14 cellular contexts compared by ENCODE assay signal in the genomic region with DNA sequence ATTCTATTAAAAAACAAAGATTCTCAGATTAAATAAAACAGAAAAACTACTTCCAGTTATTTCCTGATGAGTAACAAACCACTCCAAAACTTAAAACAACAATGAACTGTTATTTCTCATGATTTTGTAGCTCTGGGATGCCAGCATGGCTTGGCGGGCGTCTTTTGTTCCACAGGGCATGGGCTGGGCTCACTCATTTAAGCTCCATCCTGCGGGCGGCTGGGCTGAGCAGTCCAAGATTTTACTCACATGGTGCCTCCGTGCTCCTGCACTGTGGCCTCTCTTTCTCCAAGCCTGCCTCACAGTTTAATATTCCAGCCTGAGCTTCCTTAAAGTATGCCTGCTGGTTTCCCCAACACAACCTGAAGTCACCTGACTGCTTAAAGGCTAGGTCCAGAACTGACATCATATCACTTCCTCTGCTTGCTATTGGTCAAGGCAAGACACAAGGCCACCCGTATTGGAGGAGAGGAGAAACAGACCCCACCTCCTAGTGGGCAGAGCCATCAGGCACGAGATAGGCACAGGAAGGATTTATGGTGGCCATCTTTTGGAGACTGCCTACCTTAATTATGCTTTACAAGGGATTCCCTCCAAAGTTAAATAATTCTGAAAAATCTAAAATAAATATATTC. TPM values are rescaled to one million over a fixed set of nuclear protein-coding genes. Genes with fewer than 3 reads are reported as not detected.
DNase-seq lines count a peak whose midpoint lies in the region; ATAC-seq and TF ChIP-seq lines count a peak whose summit lies in the region.
"Had no signal": no experiment of that assay in that cellular context is flagged by ENCODE, and none has a peak within 500 bp of the region (broad histone marks: within the 10 kb centered on the region; RNA-seq: fewer than 3 reads in every experiment).

No MANE protein-coding gene starts in this region.

- BruUV-seq in OCI-LY7 (replicated peaks; lab: Mats Ljungman, UMichigan), result no TSS peak

- H3K36me3 ChIP-seq in BE2C (no peaks in the 10 kb centered on the region), OCI-LY7 (ENCODE audit: insufficient read depth, low read length) (no peaks in the 10 kb centered on the region)
- H3K36me3 ChIP-seq: BLaER1 treated with 17β-estradiol and CSF1 and Interleukin-3, amounts not matched to agents 10 nM and 100 nM; brain microvascular endothelial cell had no signal

- TF ChIP-seq CTCF in BE2C (IDR thresholded peaks at IDR 0.05; ENCODE audit: low read depth, low read length), result no peak
- TF ChIP-seq CTCF in OCI-LY7 (conservative IDR thresholded peaks at IDR 0.05; ENCODE audit: low read length), result no peak
- TF ChIP-seq CTCF in epithelial cell of esophagus (IDR thresholded peaks at IDR 0.05; ENCODE audit: insufficient read depth, low read depth, low read length, missing control alignments), result no peak

- H3K4me1 ChIP-seq in BE2C, result no peaks in the 10 kb centered on the region
- no peaks in the 10 kb centered on the region for H3K4me1 ChIP-seq in OCI-LY7 (ENCODE audit: insufficient read depth, low read length, poor library complexity, severe bottlenecking)
- H3K4me1 ChIP-seq: BLaER1 treated with 17β-estradiol and CSF1 and Interleukin-3, amounts not matched to agents 10 nM and 100 nM had no signal

- intact Hi-C loops in OCI-LY7 (cut with micrococcal nuclease; ENCODE audit: unreplicated experiment), result no loop called here
- intact Hi-C loops in left colon (cut with DNase I, micrococcal nuclease), result no loop called here

- no peaks in the 10 kb centered on the region for H3K27me3 ChIP-seq in BE2C
- H3K27me3 ChIP-seq: BLaER1 treated with 17β-estradiol and CSF1 and Interleukin-3, amounts not matched to agents 10 nM and 100 nM; brain microvascular endothelial cell had no signal

- CTCF ChIA-PET in OCI-LY7 (lab: Charles Lee; ENCODE audit: unreplicated experiment), result no interaction called here

- DNase-seq in BE2C, result peak; percentile 55
- DNase-seq in GM19238 (ENCODE audit: insufficient read length, low spot score), result peak; percentile 7
- peak; percentile 35 for DNase-seq in OCI-LY7 (ENCODE audit: low spot score)
- DNase-seq in epithelial cell of esophagus (ENCODE audit: low read depth), result peak; percentile 78
- no peak for DNase-seq in left colon
- DNase-seq in activated CD8-positive, alpha-beta memory T cell treated with anti-CD3 and anti-CD28 coated beads, Interleukin-2, amount 50 U/mL, for 48 hours, result no peak
- DNase-seq in stimulated activated CD4-positive, alpha-beta T cell treated with anti-CD3 and anti-CD28 coated beads, Interleukin-15, amount 100 ng/mL, for 24 hours, result no peak
- DNase-seq: activated CD4-positive, alpha-beta T cell treated with anti-CD3 and anti-CD28 coated beads, Interleukin-2, amount 50 U/mL, for 1 hour; activated effector memory CD4-positive, alpha-beta T cell treated with Interleukin-2 at 50 U/mL for 16 hours; brain microvascular endothelial cell; NCI-H1436 treated with DMSO at 0.1 percent for 48 hours had no signal

- peak overlapping the region; percentile 87 for H2AFZ ChIP-seq in OCI-LY7 (ENCODE audit: low read length)

- H3K9me2 ChIP-seq in OCI-LY7 (ENCODE audit: insufficient read depth, low read length), result no peaks in the 10 kb centered on the region

- no peak overlapping the region for H3K4me2 ChIP-seq in OCI-LY7 (ENCODE audit: low read length)
- H3K4me2 ChIP-seq: BLaER1 treated with 17β-estradiol and CSF1 and Interleukin-3, amounts not matched to agents 10 nM and 100 nM had no signal

- H3K4me3 ChIP-seq in BE2C (ENCODE audit: low read depth, low read length), result no peak overlapping the region
- H3K4me3 ChIP-seq in OCI-LY7 (ENCODE audit: low read depth, low read length, poor library complexity, severe bottlenecking), result no peak overlapping the region
- no peak overlapping the region for H3K4me3 ChIP-seq in epithelial cell of esophagus (ENCODE audit: low read length)
- H3K4me3 ChIP-seq: BLaER1 treated with 17β-estradiol and CSF1 and Interleukin-3, amounts not matched to agents 10 nM and 100 nM; skin epidermis had no signal

- H3K9me3 ChIP-seq in BE2C (no peaks in the 10 kb centered on the region), OCI-LY7 (ENCODE audit: low read length) (no peaks in the 10 kb centered on the region)

- H4K20me1 ChIP-seq in OCI-LY7 (ENCODE audit: insufficient read depth, low read length), result no peaks in the 10 kb centered on the region
- H4K20me1 ChIP-seq: BLaER1 treated with 17β-estradiol and CSF1 and Interleukin-3, amounts not matched to agents 10 nM and 100 nM had no signal

- ATAC-seq in GM18867 (IDR thresholded peaks at IDR 0.05; ENCODE audit: unreplicated experiment) (no peak), left colon (no peak)

- POLR2A ChIA-PET in OCI-LY7 (lab: Charles Lee), result interaction anchor here (0.7 kb wide), 1 partner anchor 1698 kb away, joined by 3 read pairs; no protein-coding TSS in a partner anchor

- H3K79me2 ChIP-seq in OCI-LY7 (ENCODE audit: insufficient read depth, low read depth, low read length), result no peaks in the 10 kb centered on the region

- H3K27ac ChIP-seq in OCI-LY7 (ENCODE audit: low read depth, low read length, poor library complexity, severe bottlenecking), result no peak overlapping the region
- H3K27ac ChIP-seq: BLaER1 treated with 17β-estradiol and CSF1 and Interleukin-3, amounts not matched to agents 10 nM and 100 nM; brain microvascular endothelial cell; skin epidermis had no signal

RNA-seq across cellular contexts. Expression of a gene that starts 41.6 kb away (rescaled TPM):
- polyA plus RNA-seq in BE2C (2012; ENCODE audit: insufficient read depth, insufficient read length, low read depth), result 9.8 TPM
- total RNA-seq in OCI-LY7 (2014; rRNA removed; shearing (Covaris generic)), result 3.3 and 4.1 TPM in 2 replicates
- total RNA-seq in OCI-LY7 (2022) (6.4 and 7.6 TPM in 2 replicates), left colon (10 to 100 TPM; 15.5 to 17.3 TPM)

Comparison
In these comparisons a context has a peak if more than half of its experiments do, and no peak if none do; other contexts are left out.
1. DNase-seq: peak in BE2C (single experiment), GM19238 (single experiment), OCI-LY7 (single experiment) and epithelial cell of esophagus (single experiment); none in left colon (0 of 2), activated CD8-positive, alpha-beta memory T cell treated with anti-CD3 and anti-CD28 coated beads, Interleukin-2, amount 50 U/mL, for 48 hours (single experiment) and stimulated activated CD4-positive, alpha-beta T cell treated with anti-CD3 and anti-CD28 coated beads, Interleukin-15, amount 100 ng/mL, for 24 hours (single experiment).